In genomic region chr2:230319211-230319862, GRCh38 we compare ENCODE assay signal across 8 cellular contexts. TPM values are rescaled to one million over a fixed set of nuclear protein-coding genes. Genes with fewer than 3 reads are reported as not detected.
DNase-seq lines count a peak whose midpoint lies in the region; ATAC-seq, FAIRE-seq and TF ChIP-seq lines count a peak whose summit lies in the region.

No MANE protein-coding gene starts in this region.

- no peaks in the 10 kb centered on the region for H3K27me3 Mint-ChIP-seq in activated T-helper 17 cell treated with anti-CD3 and anti-CD28 coated beads, Interleukin-2, amount 50 U/mL, for 72 hours

- no peak for TF ChIP-seq CTCF in GM12865 (IDR thresholded peaks at IDR 0.05; ENCODE audit: insufficient read depth, low read depth, low read length, missing control alignments)

- peak overlapping the region; percentile 82 for H3K27ac Mint-ChIP-seq in activated T-helper 17 cell treated with anti-CD3 and anti-CD28 coated beads, Interleukin-2, amount 50 U/mL, for 72 hours

- DNase-seq in GM12865 (ENCODE audit: low read depth) (peak; percentile 90), NOMO-1 treated with dmso at 0.1 percent for 144 hours (lab: John Stamatoyannopoulos, UW; ENCODE audit: unreplicated experiment) (peak; percentile 44), NCI-H128 (lab: John Stamatoyannopoulos, UW; ENCODE audit: unreplicated experiment) (no peak), H54 (ENCODE audit: insufficient read length, low spot score) (no peak), T1000 (lab: John Stamatoyannopoulos, UW) (no peak)
- peak; percentile 35 for DNase-seq in stimulated activated CD4-positive, alpha-beta T cell treated with anti-CD3 and anti-CD28 coated beads, Interleukin-4, amount 100 ng/mL, for 1 hour

- no peak overlapping the region for H3K4me3 ChIP-seq in GM12865 (ENCODE audit: low read depth, low read length)

- ATAC-seq in GM21825 (IDR thresholded peaks at IDR 0.05; ENCODE audit: unreplicated experiment) = peak; percentile 82
- ATAC-seq in activated T-helper 17 cell treated with anti-CD3 and anti-CD28 coated beads, Interleukin-2, amount 50 U/mL, for 72 hours (replicated peaks) = peak; percentile 93

- no peak for TF ChIP-seq POLR2A in H54 (IDR thresholded peaks at IDR 0.05; ENCODE audit: low read depth, low read length)

- H3K4me1 Mint-ChIP-seq in activated T-helper 17 cell treated with anti-CD3 and anti-CD28 coated beads, Interleukin-2, amount 50 U/mL, for 72 hours = peaks cover 33% of the 10 kb centered on the region

- peak overlapping the region; percentile 63 for H3K4me3 Mint-ChIP-seq in activated T-helper 17 cell treated with anti-CD3 and anti-CD28 coated beads, Interleukin-2, amount 50 U/mL, for 72 hours

- peaks cover 7% of the 10 kb centered on the region for H3K9me3 Mint-ChIP-seq in activated T-helper 17 cell treated with anti-CD3 and anti-CD28 coated beads, Interleukin-2, amount 50 U/mL, for 72 hours

- peaks cover 11% of the 10 kb centered on the region for H3K36me3 Mint-ChIP-seq in activated T-helper 17 cell treated with anti-CD3 and anti-CD28 coated beads, Interleukin-2, amount 50 U/mL, for 72 hours (ENCODE audit: low read depth)

- FAIRE-seq in H54 (lab: Jason Lieb, UNC) = no peak

RNA-seq across cellular contexts. Expression of gene SP140L, which starts 7.7 kb away (rescaled TPM):
- 10 to 100 TPM; 45.1 to 70.4 TPM for total RNA-seq in activated T-helper 17 cell treated with anti-CD3 and anti-CD28 coated beads, Interleukin-2, amount 50 U/mL, for 72 hours

Comparison
In these comparisons a context has a peak if more than half of its experiments do, and no peak if none do; other contexts are left out.
1. DNase-seq: peak in GM12865 (single experiment), NOMO-1 treated with dmso at 0.1 percent for 144 hours (single experiment) and stimulated activated CD4-positive, alpha-beta T cell treated with anti-CD3 and anti-CD28 coated beads, Interleukin-4, amount 100 ng/mL, for 1 hour (single experiment); none in NCI-H128 (single experiment), H54 (single experiment) and T1000 (single experiment).